26 cellular contexts compared by ENCODE assay signal in the genomic region with DNA sequence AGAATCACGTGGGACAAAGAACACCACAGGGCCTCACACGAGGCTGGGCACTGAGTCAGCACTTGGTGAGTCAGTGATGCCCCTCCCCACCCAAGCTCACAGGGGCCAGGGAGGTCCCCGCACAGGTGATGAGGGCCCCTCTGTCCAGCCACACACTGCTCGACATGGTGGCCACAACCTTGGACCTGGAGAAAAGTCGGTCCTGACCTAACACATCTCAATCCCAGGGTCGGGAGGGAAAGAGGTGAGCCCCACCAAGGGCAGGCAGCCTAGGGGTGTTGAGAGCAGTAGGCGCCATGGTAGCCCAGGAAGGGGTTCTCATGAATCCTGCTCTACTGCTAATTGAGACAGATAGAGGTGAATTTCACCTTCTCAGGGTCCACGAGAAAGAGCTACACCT.
"Had no signal": no experiment of that assay in that cellular context is flagged by ENCODE, and none has a peak within 500 bp of the region (broad histone marks: within the 10 kb centered on the region; RNA-seq: fewer than 3 reads in every experiment).

No MANE protein-coding gene starts in this region.

- H3K36me3 ChIP-seq: esophagus squamous epithelium, gastroesophageal sphincter, prostate gland, spleen, tibial artery, vagina had no signal

- ATAC-seq: effector memory CD8-positive, alpha-beta T cell; gastroesophageal sphincter; left cardiac atrium; left ventricle myocardium superior; sciatic nerve; stimulated activated memory B cell treated with anti-CD40 and anti-IgM and Interleukin-4, amounts not matched to agents 10 μg/mL and 1 μg/mL and 100 μg/mL, for 72 hours had no signal

- H3K27me3 Mint-ChIP-seq: dendritic cell treated with granulocyte-macrophage colony-stimulating factor and Interleukin-4, amounts not matched to agents 40 ng/mL and 50 ng/mL, for 4 days had no signal

- H3K9me3 Mint-ChIP-seq: dendritic cell treated with granulocyte-macrophage colony-stimulating factor and Interleukin-4, amounts not matched to agents 40 ng/mL and 50 ng/mL, for 4 days; effector memory CD8-positive, alpha-beta T cell; immature natural killer cell; stimulated activated memory B cell treated with anti-CD40 and anti-IgM and Interleukin-4, amounts not matched to agents 10 μg/mL and 1 μg/mL and 100 μg/mL, for 72 hours; stimulated activated naive CD8-positive, alpha-beta T cell treated with anti-CD3 and anti-CD28 coated beads, Interleukin-15, Interleukin-2, amounts not matched to agents 100 ng/mL and 50 ng/mL, for 24 hours had no signal

- H3K79me2 ChIP-seq: parathyroid adenoma had no signal

- FAIRE-seq: keratinocyte had no signal

- H3K4me1 ChIP-seq: esophagus squamous epithelium, gastroesophageal sphincter, parathyroid adenoma, prostate gland, tibial artery, upper lobe of left lung, vagina had no signal

- H3K4me1 Mint-ChIP-seq: stimulated activated memory B cell treated with anti-CD40 and anti-IgM and Interleukin-4, amounts not matched to agents 10 μg/mL and 1 μg/mL and 100 μg/mL, for 72 hours had no signal

- DNase-seq: effector memory CD8-positive, alpha-beta T cell; esophagus squamous epithelium; foreskin fibroblast; immature natural killer cell; left cardiac atrium; left ventricle myocardium superior; mesendoderm; naive B cell; retina; spleen; stimulated activated CD4-positive, alpha-beta T cell treated with anti-CD3 and anti-CD28 coated beads, Interleukin-15, amount 100 ng/mL, for 24 hours; stimulated activated CD4-positive, alpha-beta T cell treated with anti-CD3 and anti-CD28 coated beads, Interleukin-1b, Interleukin-23, amount 100 ng/mL, for 48 hours; stimulated activated CD4-positive, alpha-beta T cell treated with anti-CD3 and anti-CD28 coated beads, Interleukin-4, amount 100 ng/mL, for 24 hours; tibial artery; upper lobe of left lung had no signal

- H3K4me3 Mint-ChIP-seq: dendritic cell treated with granulocyte-macrophage colony-stimulating factor and Interleukin-4, amounts not matched to agents 40 ng/mL and 50 ng/mL, for 4 days; effector memory CD8-positive, alpha-beta T cell; immature natural killer cell; naive B cell; nephron; stimulated activated memory B cell treated with anti-CD40 and anti-IgM and Interleukin-4, amounts not matched to agents 10 μg/mL and 1 μg/mL and 100 μg/mL, for 72 hours; stimulated activated naive CD8-positive, alpha-beta T cell treated with anti-CD3 and anti-CD28 coated beads, Interleukin-15, Interleukin-2, amounts not matched to agents 100 ng/mL and 50 ng/mL, for 24 hours had no signal

- H3K9me3 ChIP-seq: esophagus squamous epithelium, prostate gland, upper lobe of left lung, vagina had no signal

- H3K4me3 ChIP-seq: esophagus squamous epithelium, gastroesophageal sphincter, lung, prostate gland, spleen, tibial artery, upper lobe of left lung, vagina had no signal

- H3K27ac ChIP-seq: esophagus squamous epithelium, gastroesophageal sphincter, parathyroid adenoma, prostate gland, spleen, tibial artery, upper lobe of left lung, vagina had no signal

- H3K27ac Mint-ChIP-seq: dendritic cell treated with granulocyte-macrophage colony-stimulating factor and Interleukin-4, amounts not matched to agents 40 ng/mL and 50 ng/mL, for 4 days; immature natural killer cell; nephron; stimulated activated memory B cell treated with anti-CD40 and anti-IgM and Interleukin-4, amounts not matched to agents 10 μg/mL and 1 μg/mL and 100 μg/mL, for 72 hours; stimulated activated naive CD8-positive, alpha-beta T cell treated with anti-CD3 and anti-CD28 coated beads, Interleukin-15, Interleukin-2, amounts not matched to agents 100 ng/mL and 50 ng/mL, for 24 hours had no signal

- H3K9ac ChIP-seq: parathyroid adenoma had no signal

- H3K27me3 ChIP-seq: upper lobe of left lung, vagina had no signal

- H3K36me3 Mint-ChIP-seq: immature natural killer cell; naive B cell; stimulated activated memory B cell treated with anti-CD40 and anti-IgM and Interleukin-4, amounts not matched to agents 10 μg/mL and 1 μg/mL and 100 μg/mL, for 72 hours had no signal

- H2AFZ ChIP-seq: parathyroid adenoma had no signal
